Comparison of ENCODE assay signal across 1 cellular context in genomic region chr6:7106752-7107577, GRCh38.
TF ChIP-seq lines count a peak whose summit lies in the region.

No MANE protein-coding gene starts in this region.

TF ChIP-seq in K562, 482 proteins besides CTCF, POLR2A, EP300 and RAD21 (continued from another document and continues in another):
- TF ChIP-seq HOMEZ (CRISPR knock-in tag; IDR thresholded peaks at IDR 0.05): no peak
- peak; percentile 67; the same call in 1 of the 2 replicates for TF ChIP-seq NBN (IDR thresholded peaks at IDR 0.05; ENCODE audit: low read depth)
- no peak for TF ChIP-seq SMARCA5 (IDR thresholded peaks at IDR 0.05)
- TF ChIP-seq HINFP (tag; conservative IDR thresholded peaks at IDR 0.05; ENCODE audit: low read depth): 0 out of 2 replicates have a peak, but pooled peaks have one; percentile 9
- TF ChIP-seq GABPB2 (CRISPR knock-in tag; conservative IDR thresholded peaks at IDR 0.05): no peak
- peak; percentile 43; the same call in 1 of the 2 replicates for TF ChIP-seq TEAD4 (IDR thresholded peaks at IDR 0.05; ENCODE audit: low read length)
- TF ChIP-seq TEAD4 (CRISPR knock-in tag; IDR thresholded peaks at IDR 0.05; ENCODE audit: borderline replicate concordance): no peak
- TF ChIP-seq RBM15 (IDR thresholded peaks at IDR 0.05; ENCODE audit: insufficient read depth, low read length): 0 out of 2 replicates have a peak, but pooled peaks have one; percentile 64
- no peak for TF ChIP-seq NR1H2 (CRISPR knock-in tag; IDR thresholded peaks at IDR 0.05)
- TF ChIP-seq NFE2L1 (tag; IDR thresholded peaks at IDR 0.05; ENCODE audit: borderline replicate concordance, low read depth): no peak
- TF ChIP-seq ZNF57 (CRISPR knock-in tag; IDR thresholded peaks at IDR 0.05): no peak
- no peak for TF ChIP-seq ZNF324 (CRISPR knock-in tag; IDR thresholded peaks at IDR 0.05)
- TF ChIP-seq SIN3B (IDR thresholded peaks at IDR 0.05; ENCODE audit: low read depth): no peak
- no peak for TF ChIP-seq ZNF507 (tag; conservative IDR thresholded peaks at IDR 0.05)
- TF ChIP-seq CAMTA2 (CRISPR knock-in tag; conservative IDR thresholded peaks at IDR 0.05): no peak
- TF ChIP-seq ZNF212 (CRISPR knock-in tag; IDR thresholded peaks at IDR 0.05): no peak
- TF ChIP-seq JUNB (CRISPR knock-in tag; conservative IDR thresholded peaks at IDR 0.05): no peak
- no peak for TF ChIP-seq CUX1 (CRISPR knock-in tag; IDR thresholded peaks at IDR 0.05)
- TF ChIP-seq MTF1 (CRISPR knock-in tag; IDR thresholded peaks at IDR 0.05; ENCODE audit: borderline replicate concordance): no peak
- peak in 1 of 2 experiments; percentile 66 for TF ChIP-seq AFF1 (IDR thresholded peaks at IDR 0.05; ENCODE audit: low read depth in 1 of 2, partially characterized antibody in 2 of 2)
- no peak for TF ChIP-seq DNMT1 (IDR thresholded peaks at IDR 0.05)
- TF ChIP-seq IRF1 (CRISPR knock-in tag; IDR thresholded peaks at IDR 0.05; ENCODE audit: borderline replicate concordance): no peak
- TF ChIP-seq ZNF354B (CRISPR knock-in tag; IDR thresholded peaks at IDR 0.05): no peak
- TF ChIP-seq ZNF217 (CRISPR knock-in tag; IDR thresholded peaks at IDR 0.05): no peak
- TF ChIP-seq ZNF134 (CRISPR knock-in tag; conservative IDR thresholded peaks at IDR 0.05): no peak
- TF ChIP-seq TFE3 (CRISPR knock-in tag; IDR thresholded peaks at IDR 0.05): no peak
- no peak for TF ChIP-seq E2F3 (CRISPR knock-in tag; IDR thresholded peaks at IDR 0.05)
- no peak for TF ChIP-seq NCOA1 (IDR thresholded peaks at IDR 0.05; ENCODE audit: low read depth)
- TF ChIP-seq ETS1 (conservative IDR thresholded peaks at IDR 0.05; ENCODE audit: control insufficient read depth, low read depth, low read length): no peak; the same call in 1 of the 2 replicates
- no peak for TF ChIP-seq TEAD2 (tag; IDR thresholded peaks at IDR 0.05)
- TF ChIP-seq TAF9B (IDR thresholded peaks at IDR 0.05; ENCODE audit: partially characterized antibody): peak; percentile 61
- no peak for TF ChIP-seq CBFA2T2 (conservative IDR thresholded peaks at IDR 0.05)
- peak; percentile 82 for TF ChIP-seq POLR2G (IDR thresholded peaks at IDR 0.05; ENCODE audit: low read depth, low read length)
- no peak for TF ChIP-seq NFYB (IDR thresholded peaks at IDR 0.05; ENCODE audit: extremely low read depth, insufficient read length)
- no peak for TF ChIP-seq ZNF717 (CRISPR knock-in tag; IDR thresholded peaks at IDR 0.05)
- TF ChIP-seq GATAD2A (IDR thresholded peaks at IDR 0.05): 0 out of 2 replicates have a peak, but pooled peaks have one; percentile 59
- no peak for TF ChIP-seq BRF1 (IDR thresholded peaks at IDR 0.05; ENCODE audit: borderline replicate concordance, extremely low read depth, insufficient read length)
- no peak for TF ChIP-seq RBM34 (IDR thresholded peaks at IDR 0.05; ENCODE audit: borderline replicate concordance, insufficient read depth, low read length)
- TF ChIP-seq ZSCAN29 (IDR thresholded peaks at IDR 0.05): no peak
- no peak for TF ChIP-seq DLX4 (CRISPR knock-in tag; IDR thresholded peaks at IDR 0.05)
- TF ChIP-seq ZKSCAN1 (IDR thresholded peaks at IDR 0.05; ENCODE audit: low read depth, low read length): peak; percentile 54; the same call in 1 of the 2 replicates
- TF ChIP-seq MAFF (IDR thresholded peaks at IDR 0.05; ENCODE audit: low read length): 0 out of 2 replicates have a peak, but pooled peaks have one; percentile 31
- no peak for TF ChIP-seq TFAM (CRISPR knock-in tag; conservative IDR thresholded peaks at IDR 0.05)
- TF ChIP-seq WHSC1 (IDR thresholded peaks at IDR 0.05; ENCODE audit: low read length): no peak
- no peak for TF ChIP-seq KLF13 (tag; IDR thresholded peaks at IDR 0.05; ENCODE audit: borderline replicate concordance, low read depth)
- TF ChIP-seq TBL1XR1 (IDR thresholded peaks at IDR 0.05; ENCODE audit: low read length in 2 of 2): peak in 1 of 2 experiments; percentile 30; a peak in 1 of 4 replicates
- no peak for TF ChIP-seq NFXL1 (CRISPR knock-in tag; IDR thresholded peaks at IDR 0.05)
- TF ChIP-seq CLOCK (CRISPR knock-in tag; IDR thresholded peaks at IDR 0.05; ENCODE audit: borderline replicate concordance): no peak
- 0 out of 2 replicates have a peak, but pooled peaks have one; percentile 31 for TF ChIP-seq ZNF175 (CRISPR knock-in tag; IDR thresholded peaks at IDR 0.05; ENCODE audit: low read depth)
- TF ChIP-seq NFRKB (IDR thresholded peaks at IDR 0.05; ENCODE audit: low read depth): peak; percentile 93
